In genomic region chr18:61531182-61531581, GRCh38 we compare ENCODE assay signal across 16 cellular contexts.
A peak's percentile ranks its signal among the peaks of the same experiment; 100 is the strongest.
DNase-seq lines count a peak whose midpoint lies in the region; ATAC-seq lines count a peak whose summit lies in the region.
"Had no signal": no experiment of that assay in that cellular context is flagged by ENCODE, and none has a peak within 500 bp of the region (broad histone marks: within the 10 kb centered on the region; RNA-seq: fewer than 3 reads in every experiment).

No MANE protein-coding gene starts in this region.

- peak; percentile 15 for DNase-seq in Daoy (ENCODE audit: low read depth)
- peak; percentile 80 for DNase-seq in NCI-H1694 (lab: John Stamatoyannopoulos, UW)
- peak; percentile 37 for DNase-seq in astrocyte of the hippocampus (ENCODE audit: low read depth, low spot score)
- peak; percentile 35 for DNase-seq in myocyte (ENCODE audit: low read depth)
- DNase-seq in COLO668 (lab: John Stamatoyannopoulos, UW; ENCODE audit: unreplicated experiment) = no peak
- no peak for DNase-seq in effector CD4-positive, alpha-beta T cell
- DNase-seq: activated CD4-positive, alpha-beta T cell treated with anti-CD3 and anti-CD28 coated beads, Interleukin-2, amount 50 U/mL, for 4 hours; activated T-cell treated with anti-CD3 and anti-CD28 coated beads, Interleukin-2, amount 50 U/mL, for 4 hours; effector memory CD8-positive, alpha-beta T cell; left lung; MV-4-11; stimulated activated CD4-positive, alpha-beta T cell treated with anti-CD3 and anti-CD28 coated beads, Interleukin-12 subunit alpha, Interleukin-12 subunit beta, amount 100 ng/mL, for 4 hours; stimulated activated naive CD4-positive, alpha-beta T cell; upper lobe of left lung had no signal

- ATAC-seq in HG03457 (IDR thresholded peaks at IDR 0.05; ENCODE audit: unreplicated experiment) = no peak
- ATAC-seq: activated naive CD4-positive, alpha-beta T cell treated with anti-CD3 and anti-CD28 coated beads, Interleukin-2, amount 50 U/mL, for 72 hours; activated T-cell treated with anti-CD3 and anti-CD28 coated beads, Interleukin-2, amount 50 U/mL, for 4 hours; effector memory CD8-positive, alpha-beta T cell; left lung had no signal

Comparison
In these comparisons a context has a peak if more than half of its experiments do, and no peak if none do; other contexts are left out.
1. DNase-seq: peak in Daoy (single experiment), NCI-H1694 (single experiment), astrocyte of the hippocampus (single experiment) and myocyte (single experiment); none in COLO668 (single experiment) and effector CD4-positive, alpha-beta T cell (single experiment).